In genomic region chr14:20682435-20683124, GRCh38 we compare ENCODE assay signal across 1 cellular context.
TF ChIP-seq lines count a peak whose summit lies in the region.

No MANE protein-coding gene starts in this region.

TF ChIP-seq in HEK293, 187 proteins besides CTCF, POLR2A, EP300 and RAD21 (continued from another document):
- TF ChIP-seq ZNF23 (tag by site-specific recombination; IDR thresholded peaks at IDR 0.05; ENCODE audit: borderline replicate concordance) (no peak), PBX3 (CRISPR knock-in tag; IDR thresholded peaks at IDR 0.05) (peak; percentile 28; the same call in 1 of the 2 replicates), ZNF488 (tag by site-specific recombination; IDR thresholded peaks at IDR 0.05) (no peak), ZNF639 (tag by site-specific recombination; IDR thresholded peaks at IDR 0.05) (peak; percentile 69; the same call in 1 of the 2 replicates), KLF8 (tag by site-specific recombination; IDR thresholded peaks at IDR 0.05) (peak; percentile 67; the same call in 1 of the 2 replicates), ZBTB21 (tag by site-specific recombination; IDR thresholded peaks at IDR 0.05) (peak; percentile 11; the same call in 1 of the 2 replicates), ZNF510 (tag by site-specific recombination; IDR thresholded peaks at IDR 0.05; ENCODE audit: insufficient replicate concordance) (no peak), ZXDB (tag by site-specific recombination; IDR thresholded peaks at IDR 0.05) (peak; percentile 66; the same call in 1 of the 2 replicates), ZNF362 (tag by site-specific recombination; IDR thresholded peaks at IDR 0.05) (no peak), KLF1 (tag by site-specific recombination; IDR thresholded peaks at IDR 0.05) (peak; percentile 41), WT1 (tag by site-specific recombination; IDR thresholded peaks at IDR 0.05) (peak; percentile 45; the same call in 1 of the 2 replicates), PATZ1 (tag by site-specific recombination; IDR thresholded peaks at IDR 0.05) (peak; percentile 91), ZBTB48 (tag by site-specific recombination; IDR thresholded peaks at IDR 0.05) (peak; percentile 94), ZNF530 (tag by site-specific recombination; IDR thresholded peaks at IDR 0.05; ENCODE audit: low read depth) (peak; percentile 93; the same call in 1 of the 2 replicates), ZNF747 (tag by site-specific recombination; IDR thresholded peaks at IDR 0.05) (no peak), KLF9 (tag by site-specific recombination; IDR thresholded peaks at IDR 0.05; ENCODE audit: low read depth) (peak; percentile 10; the same call in 1 of the 2 replicates), ZNF501 (tag by site-specific recombination; IDR thresholded peaks at IDR 0.05) (peak; percentile 77; the same call in 1 of the 2 replicates), ZBTB10 (tag by site-specific recombination; IDR thresholded peaks at IDR 0.05) (peak; percentile 70), ZNF600 (tag by site-specific recombination; IDR thresholded peaks at IDR 0.05) (peak; percentile 92), ZSCAN30 (tag by site-specific recombination; IDR thresholded peaks at IDR 0.05) (0 out of 2 replicates have a peak, but pooled peaks have one; percentile 28), GLIS1 (tag by site-specific recombination; IDR thresholded peaks at IDR 0.05) (peak; percentile 70), ZNF2 (tag by site-specific recombination; IDR thresholded peaks at IDR 0.05) (no peak), BCL6B (tag by site-specific recombination; IDR thresholded peaks at IDR 0.05) (no peak), ZNF776 (tag by site-specific recombination; IDR thresholded peaks at IDR 0.05; ENCODE audit: borderline replicate concordance) (no peak), ZNF221 (tag by site-specific recombination; IDR thresholded peaks at IDR 0.05; ENCODE audit: borderline replicate concordance) (no peak), ZNF560 (tag by site-specific recombination; IDR thresholded peaks at IDR 0.05; ENCODE audit: borderline replicate concordance) (no peak), IKZF3 (tag by site-specific recombination; IDR thresholded peaks at IDR 0.05) (peak; percentile 89), ZBTB49 (tag by site-specific recombination; IDR thresholded peaks at IDR 0.05; ENCODE audit: low read depth) (no peak), INSM2 (tag by site-specific recombination; IDR thresholded peaks at IDR 0.05) (peak; percentile 72)
